In the genomic region with DNA sequence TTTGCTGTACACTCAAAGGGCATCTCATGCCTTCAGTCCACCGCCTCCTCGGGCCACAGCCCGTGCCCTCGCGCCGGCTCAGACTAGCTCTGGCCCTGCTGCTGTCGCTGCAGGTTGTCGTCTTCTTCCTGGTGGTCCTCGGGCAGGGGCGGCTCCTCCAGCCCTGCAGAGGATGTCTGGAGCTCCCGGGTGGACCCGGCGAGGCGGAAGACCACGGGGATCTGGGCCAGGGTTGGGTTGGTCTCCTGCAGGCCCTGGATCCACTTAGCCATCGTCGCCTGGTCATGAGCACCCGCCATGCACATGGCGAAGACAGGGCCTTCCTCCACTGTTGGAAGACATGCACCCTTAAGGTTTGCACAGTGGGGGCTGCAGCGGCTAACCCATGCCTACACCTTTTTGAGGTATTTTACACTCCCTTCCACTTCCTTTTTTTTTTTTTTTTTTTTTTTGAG, we compare ENCODE assay signal across 9 cellular contexts. TPM values are rescaled to one million over a fixed set of nuclear protein-coding genes. Genes with fewer than 3 reads are reported as not detected.
DNase-seq lines count a peak whose midpoint lies in the region; ATAC-seq and TF ChIP-seq lines count a peak whose summit lies in the region.
"Had no signal": no experiment of that assay in that cellular context is flagged by ENCODE, and none has a peak within 500 bp of the region (broad histone marks: within the 10 kb centered on the region; RNA-seq: fewer than 3 reads in every experiment).

No MANE protein-coding gene starts in this region.

- H3K4me1 ChIP-seq in CD8-positive, alpha-beta memory T cell (ENCODE audit: insufficient read depth, low read length) = peaks cover 11% of the 10 kb centered on the region
- H3K4me1 ChIP-seq in mononuclear cell (ENCODE audit: insufficient read depth, low read length) = peaks cover 14% of the 10 kb centered on the region

- H3K36me3 ChIP-seq in CD8-positive, alpha-beta memory T cell (ENCODE audit: insufficient read depth, low read length) = no peaks in the 10 kb centered on the region

- peak overlapping the region in 6 of 8 donors; percentile 68 to 98 (median 94) for H3K27ac Mint-ChIP-seq in CD8-positive, alpha-beta memory T cell
- peak overlapping the region; percentile 89 to 97 (median 96) for H3K27ac Mint-ChIP-seq in IgD-negative memory B cell

- H3K27me3 Mint-ChIP-seq in CD8-positive, alpha-beta memory T cell = no peaks in the 10 kb centered on the region
- H3K27me3 Mint-ChIP-seq in IgD-negative memory B cell = no peaks in the 10 kb centered on the region

- POLR2A ChIA-PET in CD8-positive, alpha-beta memory T cell (lab: Charles Lee) = interaction anchor here (1.2 kb wide), 1 partner anchor 24 kb away, joined by 3 read pairs; no protein-coding TSS in a partner anchor
- POLR2A ChIA-PET in GM10248 (lab: Yijun Ruan, JAX) = interaction anchor here (0.6 kb wide), 1 partner anchor 24 kb away, joined by 5 read pairs; no protein-coding TSS in a partner anchor

- peak overlapping the region; percentile 71 for H3K4me3 ChIP-seq in CD8-positive, alpha-beta memory T cell (ENCODE audit: low read length)
- H3K4me3 ChIP-seq in mononuclear cell (ENCODE audit: low read length) = peak overlapping the region; percentile 78

- no peak for TF ChIP-seq CTCF in GM10248 (IDR thresholded peaks at IDR 0.05; ENCODE audit: control extremely low read depth, extremely low read depth, low read depth, missing control alignments)

- peaks cover 10 to 18% (median 13%) of the 10 kb centered on the region in 3 donors for H3K4me1 Mint-ChIP-seq in CD8-positive, alpha-beta memory T cell
- H3K4me1 Mint-ChIP-seq in IgD-negative memory B cell = peaks cover 7 to 11% (median 10%) of the 10 kb centered on the region in 3 donors

- ATAC-seq in GM21576 (IDR thresholded peaks at IDR 0.05; ENCODE audit: unreplicated experiment) = peak; percentile 26

- H3K27ac ChIP-seq in CD8-positive, alpha-beta memory T cell (ENCODE audit: low read depth, low read length) = peak overlapping the region; percentile 96
- H3K27ac ChIP-seq in caudate nucleus (ENCODE audit: low read depth, low read length) = peak overlapping the region; percentile 92

- no peak for DNase-seq in CD8-positive, alpha-beta memory T cell
- DNase-seq in caudate nucleus (lab: John Stamatoyannopoulos, UW) = peak in 9 of 61 donors; percentile 48 to 82 (median 61)
- no peak for DNase-seq in GM19238 (ENCODE audit: insufficient read length, low spot score)
- no peak for DNase-seq in GM10248 (ENCODE audit: extremely low spot score)
- no peak for DNase-seq in NCI-H1436 (lab: John Stamatoyannopoulos, UW)

- CTCF ChIA-PET in CD8-positive, alpha-beta memory T cell (lab: Charles Lee) = interaction anchor here (1.3 kb wide), 2 partner anchors 24 to 125 kb away, joined by 3 to 6 read pairs; no protein-coding TSS in a partner anchor
- CTCF ChIA-PET in GM10248 (lab: Yijun Ruan, JAX) = interaction anchor here (1.2 to 1.4 kb wide), 2 partner anchors 10 to 24 kb away, joined by 4 to 5 read pairs; no protein-coding TSS in a partner anchor

- H3K4me3 Mint-ChIP-seq in CD8-positive, alpha-beta memory T cell = peak overlapping the region; percentile 86 to 99 (median 90)
- H3K4me3 Mint-ChIP-seq in IgD-negative memory B cell = peak overlapping the region; percentile 84 to 99 (median 93)

- H3K9me3 Mint-ChIP-seq in CD8-positive, alpha-beta memory T cell = no peaks in the 10 kb centered on the region
- H3K9me3 Mint-ChIP-seq in IgD-negative memory B cell = no peaks in the 10 kb centered on the region

- H3K27me3 ChIP-seq in CD8-positive, alpha-beta memory T cell (ENCODE audit: insufficient read depth, low read length, poor library complexity, severe bottlenecking) = no peaks in the 10 kb centered on the region
- no peaks in the 10 kb centered on the region for H3K27me3 ChIP-seq in mononuclear cell (ENCODE audit: insufficient read depth, low read length)

- H3K9me3 ChIP-seq in CD8-positive, alpha-beta memory T cell (ENCODE audit: low read length) = no peaks in the 10 kb centered on the region
- H3K9me3 ChIP-seq in mononuclear cell (ENCODE audit: low read depth, low read length) = no peaks in the 10 kb centered on the region

- H3K36me3 Mint-ChIP-seq in CD8-positive, alpha-beta memory T cell = peaks cover 0 to 21% (median 3%) of the 10 kb centered on the region in 3 donors
- H3K36me3 Mint-ChIP-seq in IgD-negative memory B cell = peaks cover 7% of the 10 kb centered on the region

RNA-seq across cellular contexts. Expression of gene ZNF653, which starts 0.5 kb away (rescaled TPM):
- 10 to 100 TPM; 12.6 to 13.3 TPM for total RNA-seq in CD8-positive, alpha-beta memory T cell
- polyA plus RNA-seq in CD8-positive, alpha-beta memory T cell = 5.1 TPM
- 4.3 TPM for polyA plus RNA-seq in IgD-negative memory B cell
- total RNA-seq in mononuclear cell = 3.5 TPM

RNA-seq across cellular contexts. Expression of gene ECSIT, which starts 22.8 kb away (rescaled TPM):
- total RNA-seq in CD8-positive, alpha-beta memory T cell = 10 to 100 TPM; 59.6 to 61.0 TPM
- polyA plus RNA-seq in CD8-positive, alpha-beta memory T cell = 31.4 TPM
- 38.7 TPM for polyA plus RNA-seq in IgD-negative memory B cell
- total RNA-seq in mononuclear cell = 23.4 TPM

RNA-seq across cellular contexts. Expression of gene ELAVL3, which starts 25.3 kb away (rescaled TPM):
- total RNA-seq in CD8-positive, alpha-beta memory T cell = not detected
- polyA plus RNA-seq in CD8-positive, alpha-beta memory T cell = not detected
- not detected for polyA plus RNA-seq in IgD-negative memory B cell
- total RNA-seq in mononuclear cell = not detected
- total RNA-seq: RPMI7951 had no signal

RNA-seq across cellular contexts. Expression of gene CNN1, which starts 32.5 kb away (rescaled TPM):
- not detected for total RNA-seq in CD8-positive, alpha-beta memory T cell
- polyA plus RNA-seq in CD8-positive, alpha-beta memory T cell = not detected
- not detected for polyA plus RNA-seq in IgD-negative memory B cell
- total RNA-seq in mononuclear cell = 0.52 TPM

RNA-seq across cellular contexts. Expression of gene ELOF1, which starts 52.9 kb away (rescaled TPM):
- total RNA-seq in CD8-positive, alpha-beta memory T cell = 10 to 100 TPM; 61.7 to 62.7 TPM
- 91.7 TPM for polyA plus RNA-seq in CD8-positive, alpha-beta memory T cell
- 183 TPM for polyA plus RNA-seq in IgD-negative memory B cell
- total RNA-seq in mononuclear cell = 29.3 TPM
